Comparison of ENCODE assay signal across 8 cellular contexts in genomic region chr1:1374861-1375662, GRCh38. TPM values are rescaled to one million over a fixed set of nuclear protein-coding genes. Genes with fewer than 3 reads are reported as not detected.
DNase-seq lines count a peak whose midpoint lies in the region; ATAC-seq and TF ChIP-seq lines count a peak whose summit lies in the region.

Gene AURKAIP1, minus strand, starts transcription at chr1:1375207. Its CDS starts 451 bp downstream, at chr1:1374756.

- peaks cover 22% of the 10 kb centered on the region for H3K4me1 Mint-ChIP-seq in activated CD4-positive, alpha-beta T cell treated with anti-CD3 and anti-CD28 coated beads, Interleukin-2, amount 10 ng/mL, durations not matched to agents 24 days and 14 days

- TF ChIP-seq CTCF in colonic mucosa (IDR thresholded peaks at IDR 0.05), result no peak

- no peaks in the 10 kb centered on the region for H3K36me3 ChIP-seq in colonic mucosa

- no peaks in the 10 kb centered on the region for H3K9me3 Mint-ChIP-seq in activated CD4-positive, alpha-beta T cell treated with anti-CD3 and anti-CD28 coated beads, Interleukin-2, amount 10 ng/mL, durations not matched to agents 24 days and 14 days

- intact Hi-C loops in activated CD4-positive, alpha-beta T cell treated with anti-CD3 and anti-CD28 coated beads, Interleukin-2, amount 10 ng/mL, durations not matched to agents 24 days and 14 days (cut with micrococcal nuclease), result loop anchor here (1.0 to 10.0 kb wide), 6 partner anchors 24 to 240 kb away; partner anchors contain the start of genes CCNL2, DVL1, MIB2 and MRPL20
- intact Hi-C loops in colonic mucosa (cut with DNase I), result no loop called here

- no peaks in the 10 kb centered on the region for H3K27me3 Mint-ChIP-seq in activated CD4-positive, alpha-beta T cell treated with anti-CD3 and anti-CD28 coated beads, Interleukin-2, amount 10 ng/mL, durations not matched to agents 24 days and 14 days

- ATAC-seq in GM19324 (IDR thresholded peaks at IDR 0.05; ENCODE audit: low FRiP score, unreplicated experiment), result peak; percentile 92
- ATAC-seq in HG03469 (IDR thresholded peaks at IDR 0.05; ENCODE audit: unreplicated experiment), result peak; percentile 73

- peak; percentile 72 to 99 (median 97) for DNase-seq in C1 segment of cervical spinal cord (lab: John Stamatoyannopoulos, UW)
- peak; percentile 98 for DNase-seq in NCI-H526 treated with DMSO at 0.1 percent for 48 hours (lab: John Stamatoyannopoulos, UW)
- peak; percentile 99 for DNase-seq in activated CD4-positive, alpha-beta T cell treated with anti-CD3 and anti-CD28 coated beads, Interleukin-2, amount 10 ng/mL, durations not matched to agents 24 days and 14 days
- DNase-seq in colonic mucosa, result peak; percentile 98
- DNase-seq in stimulated activated CD4-positive, alpha-beta T cell treated with anti-CD3 and anti-CD28 coated beads, Interleukin-1b, Interleukin-23, amount 100 ng/mL, for 4 hours (ENCODE audit: low read depth in 2 of 2), result peak; percentile 87 to 89

- H3K36me3 Mint-ChIP-seq in activated CD4-positive, alpha-beta T cell treated with anti-CD3 and anti-CD28 coated beads, Interleukin-2, amount 10 ng/mL, durations not matched to agents 24 days and 14 days (ENCODE audit: low read depth), result peaks cover 15% of the 10 kb centered on the region

- H3K27ac ChIP-seq in colonic mucosa (peak within 1 kb of the TSS; percentile 76), layer of hippocampus (ENCODE audit: low read depth, low read length) (peak within 1 kb of the TSS; percentile 91)

- H3K9ac ChIP-seq in colonic mucosa (ENCODE audit: low read depth in 2 of 2, low read length in 2 of 2), result peak within 1 kb of the TSS; percentile 87 to 98

- H3K27me3 ChIP-seq in colonic mucosa (no peaks in the 10 kb centered on the region), layer of hippocampus (ENCODE audit: control insufficient read depth, insufficient read depth, low read length) (no peaks in the 10 kb centered on the region)

- peak within 1 kb of the TSS; percentile 95 for H3K27ac Mint-ChIP-seq in activated CD4-positive, alpha-beta T cell treated with anti-CD3 and anti-CD28 coated beads, Interleukin-2, amount 10 ng/mL, durations not matched to agents 24 days and 14 days

- H3K4me3 Mint-ChIP-seq in activated CD4-positive, alpha-beta T cell treated with anti-CD3 and anti-CD28 coated beads, Interleukin-2, amount 10 ng/mL, durations not matched to agents 24 days and 14 days, result peak within 1 kb of the TSS; percentile 87

- no peaks in the 10 kb centered on the region for H3K9me3 ChIP-seq in colonic mucosa

- peaks cover 23% of the 10 kb centered on the region for H3K4me1 ChIP-seq in colonic mucosa

- H3K4me3 ChIP-seq in colonic mucosa, result peak within 1 kb of the TSS; percentile 75

RNA-seq across cellular contexts. Expression of gene AURKAIP1, which starts in this region (rescaled TPM):
- 142 and 146 TPM in 2 replicates for total RNA-seq in activated CD4-positive, alpha-beta T cell treated with anti-CD3 and anti-CD28 coated beads, Interleukin-2, amount 10 ng/mL, durations not matched to agents 24 days and 14 days
- total RNA-seq in colonic mucosa, result 100 to 1,000 TPM; 179 to 332 TPM

Comparison
In these comparisons a context has a peak if more than half of its experiments do, and no peak if none do; other contexts are left out.
1. Peak in every context shown above with its lines: DNase-seq, ATAC-seq, H3K4me3 ChIP-seq and H3K27ac ChIP-seq.